Comparison of ENCODE assay signal across 8 cellular contexts in genomic region chr16:58459344-58460218, GRCh38. TPM values are rescaled to one million over a fixed set of nuclear protein-coding genes. Genes with fewer than 3 reads are reported as not detected.
DNase-seq lines count a peak whose midpoint lies in the region; ATAC-seq and TF ChIP-seq lines count a peak whose summit lies in the region.

No MANE protein-coding gene starts in this region.

- no peaks in the 10 kb centered on the region for H3K9me3 ChIP-seq in fibroblast of lung (ENCODE audit: control insufficient read depth, insufficient read depth, low read depth, low read length)

- H3K4me2 ChIP-seq in fibroblast of lung (ENCODE audit: extremely low read depth, insufficient read depth, low read length): no peak overlapping the region

- no peaks in the 10 kb centered on the region for H3K36me3 Mint-ChIP-seq in activated B cell treated with CpG ODN at 0.5 μM for 24 hours (ENCODE audit: low read depth)

- TF ChIP-seq CTCF in activated B cell treated with CpG ODN at 0.5 μM for 24 hours (IDR thresholded peaks at IDR 0.05) (no peak), fibroblast of lung (conservative IDR thresholded peaks at IDR 0.05 in 1 of 2, IDR thresholded peaks at IDR 0.05 in 1 of 2; ENCODE audit: low read depth in 1 of 2, low read length in 2 of 2) (no peak)

- CTCF ChIA-PET in activated B cell treated with CpG ODN at 0.5 μM for 24 hours (lab: Charles Lee): no interaction called here

- no peak overlapping the region for H3K27ac Mint-ChIP-seq in activated B cell treated with CpG ODN at 0.5 μM for 24 hours

- ATAC-seq in activated B cell treated with CpG ODN at 0.5 μM for 24 hours (ENCODE audit: low read depth): peak; percentile 45

- H3K27me3 Mint-ChIP-seq in activated B cell treated with CpG ODN at 0.5 μM for 24 hours: peaks cover 15% of the 10 kb centered on the region

- no peak overlapping the region for H3K27ac ChIP-seq in fibroblast of lung (ENCODE audit: insufficient read depth, low read length)

- H3K4me3 Mint-ChIP-seq in activated B cell treated with CpG ODN at 0.5 μM for 24 hours: no peak overlapping the region

- no peak overlapping the region for H3K4me3 ChIP-seq in fibroblast of lung (replicated peaks in 1 of 4; ENCODE audit: control extremely low read depth in 1 of 4, insufficient read depth in 1 of 4, low read depth in 3 of 4, low read length in 4 of 4)

- POLR2A ChIA-PET in activated B cell treated with CpG ODN at 0.5 μM for 24 hours (lab: Charles Lee): no interaction called here

- no peaks in the 10 kb centered on the region for H3K4me1 ChIP-seq in fibroblast of lung (ENCODE audit: control insufficient read depth, extremely low read depth, insufficient read depth, low read length)

- peaks cover 8% of the 10 kb centered on the region for H3K4me1 Mint-ChIP-seq in activated B cell treated with CpG ODN at 0.5 μM for 24 hours

- no peaks in the 10 kb centered on the region for H3K36me3 ChIP-seq in fibroblast of lung (ENCODE audit: control insufficient read depth, insufficient read depth, low read length)

- H4K20me1 ChIP-seq in fibroblast of lung (ENCODE audit: control insufficient read depth, extremely low read depth, insufficient read depth, low read length): no peaks in the 10 kb centered on the region

- no peaks in the 10 kb centered on the region for H3K79me2 ChIP-seq in fibroblast of lung (ENCODE audit: control insufficient read depth, insufficient read depth, low read length)

- intact Hi-C loops in activated B cell treated with CpG ODN at 0.5 μM for 24 hours (cut with micrococcal nuclease): loop anchor here (5.0 kb wide), 1 partner anchor 42 kb away; no protein-coding TSS in a partner anchor

- DNase-seq in NK-92 treated with Interleukin-12 subunit alpha and Interleukin-12 subunit beta, amount 100 ng/mL, for 24 hours (lab: John Stamatoyannopoulos, UW): peak; percentile 37
- DNase-seq in NK-92 (lab: John Stamatoyannopoulos, UW; ENCODE audit: unreplicated experiment) (no peak), activated B cell treated with CpG ODN at 0.5 μM for 24 hours (no peak), fibroblast of lung (ENCODE audit: low read depth in 2 of 2) (peak; percentile 4 to 81), kidney glomerular epithelial cell (lab: John Stamatoyannopoulos, UW) (no peak), NCI-H146 (lab: John Stamatoyannopoulos, UW) (no peak), midbrain (lab: John Stamatoyannopoulos, UW) (no peak)
- DNase-seq in stimulated activated CD8-positive, alpha-beta memory T cell treated with anti-CD3 and anti-CD28 coated beads, Interleukin-7, amount 100 ng/mL, for 24 hours (ENCODE audit: low read depth): peak; percentile 30

- no peaks in the 10 kb centered on the region for H3K9me3 Mint-ChIP-seq in activated B cell treated with CpG ODN at 0.5 μM for 24 hours

- no peak overlapping the region for H2AFZ ChIP-seq in fibroblast of lung (ENCODE audit: low read length)

- no peak overlapping the region for H3K9ac ChIP-seq in fibroblast of lung (ENCODE audit: insufficient read depth, low read length)

- H3K27me3 ChIP-seq in fibroblast of lung (ENCODE audit: control insufficient read depth, insufficient read depth, low read length): peaks cover 16% of the 10 kb centered on the region

RNA-seq across cellular contexts. Expression of gene NDRG4, which starts 40.4 kb away (rescaled TPM):
- 1.8 and 2.0 TPM in 2 replicates for total RNA-seq in activated B cell treated with CpG ODN at 0.5 μM for 24 hours
- total RNA-seq in fibroblast of lung: 1.8 and 5.1 TPM in 2 replicates
- 4.0 and 8.3 TPM in 2 replicates for polyA plus RNA-seq in fibroblast of lung
- 4.4 and 7.8 TPM in 2 replicates for polyA plus RNA-seq in fibroblast of lung (2012)
- polyA minus RNA-seq in fibroblast of lung (ENCODE audit: low replicate concordance): 18.1 and 53.4 TPM in 2 replicates

RNA-seq across cellular contexts. Expression of gene SETD6, which starts 55.7 kb away (rescaled TPM):
- total RNA-seq in activated B cell treated with CpG ODN at 0.5 μM for 24 hours (25.6 and 31.1 TPM in 2 replicates), fibroblast of lung (7.9 and 8.2 TPM in 2 replicates)
- 6.3 and 7.2 TPM in 2 replicates for polyA plus RNA-seq in fibroblast of lung
- 5.8 and 6.7 TPM in 2 replicates for polyA plus RNA-seq in fibroblast of lung (2012)
- 5.2 and 7.8 TPM in 2 replicates for polyA minus RNA-seq in fibroblast of lung (ENCODE audit: low replicate concordance)

Comparison
In these comparisons a context has a peak if more than half of its experiments do, and no peak if none do; other contexts are left out.
1. DNase-seq: peak in NK-92 treated with Interleukin-12 subunit alpha and Interleukin-12 subunit beta, amount 100 ng/mL, for 24 hours (single experiment), fibroblast of lung (2 of 2) and stimulated activated CD8-positive, alpha-beta memory T cell treated with anti-CD3 and anti-CD28 coated beads, Interleukin-7, amount 100 ng/mL, for 24 hours (single experiment); none in NK-92 (single experiment), activated B cell treated with CpG ODN at 0.5 μM for 24 hours (single experiment), kidney glomerular epithelial cell (single experiment), NCI-H146 (single experiment) and midbrain (single experiment).